ENCODE assay signal across 9 cellular contexts in genomic region chr18:69899154-69899923, GRCh38. TPM values are rescaled to one million over a fixed set of nuclear protein-coding genes. Genes with fewer than 3 reads are reported as not detected.
A peak's percentile ranks its signal among the peaks of the same experiment; 100 is the strongest.
DNase-seq lines count a peak whose midpoint lies in the region; ATAC-seq and TF ChIP-seq lines count a peak whose summit lies in the region.
"Not testable (repeated sequence)": the region's sequence is repeated elsewhere in the genome, so short reads cannot be mapped to it uniquely, and the experiment has no call there.
"Had no signal": no experiment of that assay in that cellular context is flagged by ENCODE, and none has a peak within 500 bp of the region (broad histone marks: within the 10 kb centered on the region; RNA-seq: fewer than 3 reads in every experiment).

No MANE protein-coding gene starts in this region.

- H3K27me3 ChIP-seq in CD4-positive, alpha-beta T cell (ENCODE audit: control insufficient read depth, insufficient read depth, low read length); GM23338 (ENCODE audit: insufficient read depth): not testable (repeated sequence)

- not testable (repeated sequence) for H3K9me2 ChIP-seq in GM23338 (ENCODE audit: insufficient read depth)

- H3F3A ChIP-seq in GM23338 (replicated peaks; ENCODE audit: low read depth): not testable (repeated sequence)

- H3K4me3 ChIP-seq in GM23338: not testable (repeated sequence)

- peaks cover 80% of the 10 kb centered on the region for H3K4me1 Mint-ChIP-seq in CD4-positive, alpha-beta T cell (ENCODE audit: low read depth)
- H3K4me1 Mint-ChIP-seq in GM23338 (peaks cover 14% of the 10 kb centered on the region), T-helper 17 cell (peaks cover 53% of the 10 kb centered on the region)
- H3K4me1 Mint-ChIP-seq in activated CD4-positive, alpha-beta memory T cell treated with anti-CD3 and anti-CD28 coated beads for 36 hours (ENCODE audit: low read depth): peaks cover 77% of the 10 kb centered on the region
- peaks cover 68% of the 10 kb centered on the region for H3K4me1 Mint-ChIP-seq in activated T-cell treated with anti-CD3 and anti-CD28 coated beads, Interleukin-2, amount 50 U/mL, for 72 hours (ENCODE audit: low read depth)
- peaks cover 49 to 55% of the 10 kb centered on the region in 2 donors for H3K4me1 Mint-ChIP-seq in effector memory CD8-positive, alpha-beta T cell (ENCODE audit: low read depth in 2 of 2)
- not testable (repeated sequence) for H3K4me1 Mint-ChIP-seq in neural crest cell

- intact Hi-C loops in CD4-positive, alpha-beta T cell (cut with DNase I, micrococcal nuclease): loop anchor here in 1 of 2 experiments (2.0 kb wide), 1 partner anchor 57 kb away; no protein-coding TSS in a partner anchor
- intact Hi-C loops in activated CD4-positive, alpha-beta memory T cell treated with anti-CD3 and anti-CD28 coated beads for 36 hours (cut with micrococcal nuclease): loop anchor here (1.0 to 10.0 kb wide), 6 partner anchors 9 to 1185 kb away; partner anchors contain the start of genes RTTN and TMX3

- not testable (repeated sequence) for H3K4me1 ChIP-seq in GM23338 (ENCODE audit: insufficient read depth)

- TF ChIP-seq CTCF in CD4-positive, alpha-beta T cell (IDR thresholded peaks at IDR 0.05); GM23338 (conservative IDR thresholded peaks at IDR 0.05; ENCODE audit: low read depth in 2 of 2); neural crest cell (conservative IDR thresholded peaks at IDR 0.05): not testable (repeated sequence)

- H3K4me3 Mint-ChIP-seq in CD4-positive, alpha-beta T cell: peak overlapping the region; percentile 72
- not testable (repeated sequence) for H3K4me3 Mint-ChIP-seq in GM23338, neural crest cell
- peak overlapping the region; percentile 89 for H3K4me3 Mint-ChIP-seq in T-helper 17 cell
- peak overlapping the region; percentile 25 for H3K4me3 Mint-ChIP-seq in activated CD4-positive, alpha-beta memory T cell treated with anti-CD3 and anti-CD28 coated beads for 36 hours
- H3K4me3 Mint-ChIP-seq in activated T-cell treated with anti-CD3 and anti-CD28 coated beads, Interleukin-2, amount 50 U/mL, for 72 hours: peak overlapping the region; percentile 72 to 76
- H3K4me3 Mint-ChIP-seq in effector memory CD8-positive, alpha-beta T cell: peak overlapping the region; percentile 78 to 87

- not testable (repeated sequence) for H3K4me2 ChIP-seq in GM23338

- peak overlapping the region; percentile 86 for H3K27ac Mint-ChIP-seq in CD4-positive, alpha-beta T cell
- H3K27ac Mint-ChIP-seq in GM23338: peak overlapping the region; percentile 63; the same call in 1 of the 2 replicates
- peak overlapping the region; percentile 98 for H3K27ac Mint-ChIP-seq in T-helper 17 cell
- H3K27ac Mint-ChIP-seq in activated CD4-positive, alpha-beta memory T cell treated with anti-CD3 and anti-CD28 coated beads for 36 hours: peak overlapping the region; percentile 85
- peak overlapping the region; percentile 98 for H3K27ac Mint-ChIP-seq in activated T-cell treated with anti-CD3 and anti-CD28 coated beads, Interleukin-2, amount 50 U/mL, for 72 hours
- H3K27ac Mint-ChIP-seq in activated naive CD4-positive, alpha-beta T cell treated with anti-CD3 and anti-CD28 coated beads, Interleukin-2, amount 50 U/mL, for 72 hours: peak overlapping the region; percentile 93 to 98
- H3K27ac Mint-ChIP-seq in effector memory CD8-positive, alpha-beta T cell: peak overlapping the region in 1 of 2 donors; percentile 71
- peak overlapping the region; percentile 85 for H3K27ac Mint-ChIP-seq in neural crest cell (ENCODE audit: unreplicated experiment)

- not testable (repeated sequence) for ATAC-seq in CD4-positive, alpha-beta T cell (ENCODE audit: poor library complexity); GM23338; T-helper 17 cell; effector memory CD8-positive, alpha-beta T cell (replicated peaks)
- peak; percentile 55 to 61 for ATAC-seq in activated T-cell treated with anti-CD3 and anti-CD28 coated beads, Interleukin-2, amount 50 U/mL, for 72 hours (replicated peaks in 1 of 2)
- peak; percentile 34 to 57 for ATAC-seq in activated naive CD4-positive, alpha-beta T cell treated with anti-CD3 and anti-CD28 coated beads, Interleukin-2, amount 50 U/mL, for 72 hours

- peak overlapping the region; percentile 34 for H3K27ac ChIP-seq in CD4-positive, alpha-beta T cell (ENCODE audit: low read depth, low read length)
- H3K27ac ChIP-seq in GM23338 (ENCODE audit: low read depth): not testable (repeated sequence)

- not testable (repeated sequence) for H3K36me3 ChIP-seq in GM23338 (ENCODE audit: insufficient read depth)

- DNase-seq in CD4-positive, alpha-beta T cell; GM23338 (ENCODE audit: low spot score); T-helper 17 cell; activated CD4-positive, alpha-beta memory T cell treated with anti-CD3 and anti-CD28 coated beads for 36 hours; activated naive CD4-positive, alpha-beta T cell treated with anti-CD3 and anti-CD28 coated beads, Interleukin-2, amount 50 U/mL, for 72 hours (ENCODE audit: low spot score in 2 of 2); effector memory CD8-positive, alpha-beta T cell; neural crest cell (ENCODE audit: low read depth, low spot score): not testable (repeated sequence)
- DNase-seq in activated T-cell treated with anti-CD3 and anti-CD28 coated beads, Interleukin-2, amount 50 U/mL, for 72 hours: peak in 1 of 2 donors; percentile 37

- not testable (repeated sequence) for H3K9me3 ChIP-seq in CD4-positive, alpha-beta T cell (ENCODE audit: control insufficient read depth, low read length); T-helper 17 cell (ENCODE audit: control insufficient read depth, low read length, poor library complexity, severe bottlenecking)

- H2AFZ ChIP-seq in GM23338: not testable (repeated sequence)

- not testable (repeated sequence) for H3K79me2 ChIP-seq in GM23338 (replicated peaks; ENCODE audit: insufficient read depth)

- POLR2A ChIA-PET in CD4-positive, alpha-beta T cell (lab: Charles Lee): interaction anchor here (1.0 to 2.6 kb wide), 9 partner anchors 9 to 69 kb away, joined by 3 to 31 read pairs (median 7); partner anchors contain the start of gene CD226
- POLR2A ChIA-PET in activated CD4-positive, alpha-beta memory T cell treated with anti-CD3 and anti-CD28 coated beads for 36 hours (lab: Charles Lee): interaction anchor here (0.9 to 4.1 kb wide), 8 partner anchors 9 to 59 kb away, joined by 3 to 60 read pairs (median 32); partner anchors contain the start of gene CD226

- not testable (repeated sequence) for H3K9me3 Mint-ChIP-seq in CD4-positive, alpha-beta T cell; GM23338; activated CD4-positive, alpha-beta memory T cell treated with anti-CD3 and anti-CD28 coated beads for 36 hours; activated T-cell treated with anti-CD3 and anti-CD28 coated beads, Interleukin-2, amount 50 U/mL, for 72 hours; activated naive CD4-positive, alpha-beta T cell treated with anti-CD3 and anti-CD28 coated beads, Interleukin-2, amount 50 U/mL, for 72 hours; effector memory CD8-positive, alpha-beta T cell; neural crest cell

- H3K27me3 Mint-ChIP-seq in CD4-positive, alpha-beta T cell; GM23338 (ENCODE audit: insufficient read depth, low read depth, poor library complexity); T-helper 17 cell; activated CD4-positive, alpha-beta memory T cell treated with anti-CD3 and anti-CD28 coated beads for 36 hours; activated T-cell treated with anti-CD3 and anti-CD28 coated beads, Interleukin-2, amount 50 U/mL, for 72 hours (ENCODE audit: low read depth); effector memory CD8-positive, alpha-beta T cell; neural crest cell (ENCODE audit: low read depth): not testable (repeated sequence)

- not testable (repeated sequence) for H4K20me1 ChIP-seq in GM23338 (replicated peaks; ENCODE audit: insufficient read depth)

- H3K36me3 Mint-ChIP-seq in CD4-positive, alpha-beta T cell (ENCODE audit: low read depth): peaks cover 75% of the 10 kb centered on the region
- not testable (repeated sequence) for H3K36me3 Mint-ChIP-seq in GM23338 (ENCODE audit: low read depth); T-helper 17 cell (ENCODE audit: low read depth); neural crest cell (ENCODE audit: low read depth)
- H3K36me3 Mint-ChIP-seq in activated CD4-positive, alpha-beta memory T cell treated with anti-CD3 and anti-CD28 coated beads for 36 hours: peaks cover 65% of the 10 kb centered on the region
- peaks cover 18 to 35% of the 10 kb centered on the region in 2 donors for H3K36me3 Mint-ChIP-seq in activated T-cell treated with anti-CD3 and anti-CD28 coated beads, Interleukin-2, amount 50 U/mL, for 72 hours (ENCODE audit: insufficient read depth in 2 of 2)
- H3K36me3 Mint-ChIP-seq in activated naive CD4-positive, alpha-beta T cell treated with anti-CD3 and anti-CD28 coated beads, Interleukin-2, amount 50 U/mL, for 72 hours: peaks cover 30 to 71% of the 10 kb centered on the region in 2 donors
- H3K36me3 Mint-ChIP-seq in effector memory CD8-positive, alpha-beta T cell (ENCODE audit: insufficient read depth): peaks cover 40% of the 10 kb centered on the region

- CTCF ChIA-PET in CD4-positive, alpha-beta T cell (lab: Charles Lee): interaction anchor here (1.2 to 1.6 kb wide), 5 partner anchors 9 to 60 kb away, joined by 3 to 5 read pairs (median 3); no protein-coding TSS in a partner anchor
- CTCF ChIA-PET in activated CD4-positive, alpha-beta memory T cell treated with anti-CD3 and anti-CD28 coated beads for 36 hours (lab: Charles Lee): interaction anchor here (0.8 to 3.4 kb wide), 10 partner anchors 10 to 188 kb away, joined by 3 to 22 read pairs (median 6); no protein-coding TSS in a partner anchor

RNA-seq across cellular contexts. Expression of gene CD226, which starts 48.3 kb away (rescaled TPM):
- total RNA-seq in CD4-positive, alpha-beta T cell: 10 to 100 TPM; 74.0 to 74.8 TPM
- total RNA-seq in GM23338 (2014; rRNA removed; shearing (Covaris generic)): 0.04 TPM in 1 of 2 replicates, not detected in the other
- 0.19 TPM in 1 of 2 replicates, not detected in the other for polyA plus RNA-seq in GM23338 (2016; fragmentation: Nextera tagmentation; extraction: Ambion mirVana)
- 100 to 1,000 TPM; 106 to 128 TPM for total RNA-seq in T-helper 17 cell
- total RNA-seq in activated CD4-positive, alpha-beta memory T cell treated with anti-CD3 and anti-CD28 coated beads for 36 hours: 10 to 100 TPM; 63.9 to 66.8 TPM
- total RNA-seq in activated T-cell treated with anti-CD3 and anti-CD28 coated beads, Interleukin-2, amount 50 U/mL, for 72 hours: 10 to 100 TPM; 73.7 to 81.8 TPM
- total RNA-seq in activated naive CD4-positive, alpha-beta T cell treated with anti-CD3 and anti-CD28 coated beads, Interleukin-2, amount 50 U/mL, for 72 hours: 10 to 100 TPM; 42.4 to 86.5 TPM
- total RNA-seq in neural crest cell: 0.40 and 1.0 TPM in 2 replicates
- total RNA-seq: H7 had no signal

Comparison
In these comparisons a context has a peak if more than half of its experiments do, and no peak if none do; other contexts are left out.
1. RNA of gene CD226, which starts 48.3 kb away (total RNA-seq): 106 to 128 TPM in T-helper 17 cell, 42.4 to 86.5 TPM in activated naive CD4-positive, alpha-beta T cell treated with anti-CD3 and anti-CD28 coated beads, Interleukin-2, amount 50 U/mL, for 72 hours, 73.7 to 81.8 TPM in activated T-cell treated with anti-CD3 and anti-CD28 coated beads, Interleukin-2, amount 50 U/mL, for 72 hours, 74.0 to 74.8 TPM in CD4-positive, alpha-beta T cell and 63.9 to 66.8 TPM in activated CD4-positive, alpha-beta memory T cell treated with anti-CD3 and anti-CD28 coated beads for 36 hours; 0.40 to 1.0 TPM in neural crest cell and 0.04 TPM in GM23338; every median in the first group is over 10 times any median in the second.